In the genomic region with DNA sequence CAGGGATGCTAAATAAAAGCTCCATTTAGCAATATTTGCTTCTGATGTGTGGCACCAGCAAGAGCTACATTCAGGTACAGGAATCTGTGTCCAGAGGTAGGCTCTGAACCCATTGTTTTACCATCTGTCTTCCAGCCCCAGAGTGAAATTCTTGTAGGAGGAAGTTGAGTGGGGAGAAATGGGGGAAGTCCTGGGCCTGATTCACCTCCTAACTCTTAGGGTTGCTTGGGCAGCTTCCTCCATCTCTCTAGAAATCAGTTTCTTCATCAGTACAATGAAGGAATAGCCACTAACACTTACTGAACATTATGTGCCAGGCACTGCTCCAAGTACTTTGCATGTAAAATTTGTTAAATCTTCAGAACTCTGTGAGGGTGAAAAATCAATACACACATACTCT, we compare ENCODE assay signal across 17 cellular contexts. TPM values are rescaled to one million over a fixed set of nuclear protein-coding genes. Genes with fewer than 3 reads are reported as not detected.
DNase-seq lines count a peak whose midpoint lies in the region; ATAC-seq and TF ChIP-seq lines count a peak whose summit lies in the region.
"Had no signal": no experiment of that assay in that cellular context is flagged by ENCODE, and none has a peak within 500 bp of the region (broad histone marks: within the 10 kb centered on the region; RNA-seq: fewer than 3 reads in every experiment).

No MANE protein-coding gene starts in this region.

- ATAC-seq in right cardiac atrium (peak; percentile 64 to 74), HG03354 (IDR thresholded peaks at IDR 0.05; ENCODE audit: poor library complexity, severe bottlenecking, unreplicated experiment) (peak; percentile 66), WTC11 (0 out of 2 replicates have a peak, but pooled peaks have one; percentile 28)
- ATAC-seq: K562 had no signal

- CTCF ChIA-PET in WTC11 (lab: Charles Lee), result no interaction called here

- intact Hi-C loops in right cardiac atrium (cut with DNase I), result no loop called here
- intact Hi-C loops in cardiac septum (cut with DNase I), result no loop called here

- H3K27me3 ChIP-seq in right cardiac atrium (ENCODE audit: control insufficient read depth, insufficient read depth), result no peaks in the 10 kb centered on the region
- H3K27me3 ChIP-seq in SJCRH30, result no peaks in the 10 kb centered on the region
- H3K27me3 ChIP-seq: Peyer's patch had no signal

- H3K4me1 Mint-ChIP-seq in WTC11, result 0 out of 2 replicates have a peak, but pooled peaks cover 4% of the 10 kb centered on the region

- POLR2A ChIA-PET in WTC11 (lab: Charles Lee), result no interaction called here

- H3K27ac ChIP-seq in right cardiac atrium (ENCODE audit: low read length) (no peak overlapping the region), SJCRH30 (no peak overlapping the region)
- H3K27ac ChIP-seq: Peyer's patch had no signal

- no peaks in the 10 kb centered on the region; the same call in 1 of the 2 replicates for H3K36me3 ChIP-seq in SJCRH30
- H3K36me3 ChIP-seq: Peyer's patch had no signal

- peaks cover 7% of the 10 kb centered on the region for H3K4me1 ChIP-seq in right cardiac atrium (ENCODE audit: control insufficient read depth, insufficient read depth, low read length)
- H3K4me1 ChIP-seq in SJCRH30, result no peaks in the 10 kb centered on the region
- H3K4me1 ChIP-seq: Peyer's patch had no signal

- H3K9me3 ChIP-seq in right cardiac atrium (ENCODE audit: control insufficient read depth, low read length), result no peaks in the 10 kb centered on the region
- no peaks in the 10 kb centered on the region for H3K9me3 ChIP-seq in SJCRH30 (replicated peaks)
- H3K9me3 ChIP-seq: Peyer's patch had no signal

- no peak for TF ChIP-seq CTCF in WTC11 (IDR thresholded peaks at IDR 0.05)

- no peaks in the 10 kb centered on the region for H3K27me3 Mint-ChIP-seq in WTC11 (ENCODE audit: low read depth)

- DNase-seq in right cardiac atrium, result no peak
- DNase-seq in cardiac septum (ENCODE audit: low spot score), result no peak
- no peak for DNase-seq in WTC11 (ENCODE audit: low spot score)
- DNase-seq in stimulated activated CD4-positive, alpha-beta T cell treated with anti-CD3 and anti-CD28 coated beads, Interleukin-4, amount 100 ng/mL, for 4 hours, result no peak
- DNase-seq in occipital lobe (lab: John Stamatoyannopoulos, UW), result no peak
- DNase-seq in SJCRH30, result no peak
- DNase-seq in NCI-H2227 treated with DMSO at 0.1 percent for 48 hours (lab: John Stamatoyannopoulos, UW), result no peak
- DNase-seq: ACHN, DMS79, foreskin melanocyte, islet precursor cell, Peyer's patch, small intestine, T-helper 9 cell, trophoblast cell had no signal

- no peak overlapping the region for H3K27ac Mint-ChIP-seq in WTC11

- H3K4me3 ChIP-seq in right cardiac atrium (ENCODE audit: low read length), result no peak overlapping the region
- no peak overlapping the region for H3K4me3 ChIP-seq in SJCRH30
- H3K4me3 ChIP-seq: K562, Peyer's patch had no signal

- H3K36me3 Mint-ChIP-seq in WTC11, result peaks cover 3% of the 10 kb centered on the region; the same call in 1 of the 2 replicates

- H3K9me3 Mint-ChIP-seq in WTC11, result peaks cover 14% of the 10 kb centered on the region

- no peak overlapping the region for H3K4me3 Mint-ChIP-seq in WTC11

TF ChIP-seq in WTC11, 78 proteins besides CTCF, POLR2A, EP300 and RAD21 (continues in another document):
- TF ChIP-seq, protein P1, sequence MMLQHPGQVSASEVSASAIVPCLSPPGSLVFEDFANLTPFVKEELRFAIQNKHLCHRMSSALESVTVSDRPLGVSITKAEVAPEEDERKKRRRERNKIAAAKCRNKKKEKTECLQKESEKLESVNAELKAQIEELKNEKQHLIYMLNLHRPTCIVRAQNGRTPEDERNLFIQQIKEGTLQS (CRISPR knock-in tag; conservative IDR thresholded peaks at IDR 0.05), result no peak
- TF ChIP-seq, protein P2, sequence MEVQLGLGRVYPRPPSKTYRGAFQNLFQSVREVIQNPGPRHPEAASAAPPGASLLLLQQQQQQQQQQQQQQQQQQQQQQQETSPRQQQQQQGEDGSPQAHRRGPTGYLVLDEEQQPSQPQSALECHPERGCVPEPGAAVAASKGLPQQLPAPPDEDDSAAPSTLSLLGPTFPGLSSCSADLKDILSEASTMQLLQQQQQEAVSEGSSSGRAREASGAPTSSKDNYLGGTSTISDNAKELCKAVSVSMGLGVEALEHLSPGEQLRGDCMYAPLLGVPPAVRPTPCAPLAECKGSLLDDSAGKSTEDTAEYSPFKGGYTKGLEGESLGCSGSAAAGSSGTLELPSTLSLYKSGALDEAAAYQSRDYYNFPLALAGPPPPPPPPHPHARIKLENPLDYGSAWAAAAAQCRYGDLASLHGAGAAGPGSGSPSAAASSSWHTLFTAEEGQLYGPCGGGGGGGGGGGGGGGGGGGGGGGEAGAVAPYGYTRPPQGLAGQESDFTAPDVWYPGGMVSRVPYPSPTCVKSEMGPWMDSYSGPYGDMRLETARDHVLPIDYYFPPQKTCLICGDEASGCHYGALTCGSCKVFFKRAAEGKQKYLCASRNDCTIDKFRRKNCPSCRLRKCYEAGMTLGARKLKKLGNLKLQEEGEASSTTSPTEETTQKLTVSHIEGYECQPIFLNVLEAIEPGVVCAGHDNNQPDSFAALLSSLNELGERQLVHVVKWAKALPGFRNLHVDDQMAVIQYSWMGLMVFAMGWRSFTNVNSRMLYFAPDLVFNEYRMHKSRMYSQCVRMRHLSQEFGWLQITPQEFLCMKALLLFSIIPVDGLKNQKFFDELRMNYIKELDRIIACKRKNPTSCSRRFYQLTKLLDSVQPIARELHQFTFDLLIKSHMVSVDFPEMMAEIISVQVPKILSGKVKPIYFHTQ (CRISPR knock-in tag; IDR thresholded peaks at IDR 0.05), result no peak
- TF ChIP-seq, protein P3, sequence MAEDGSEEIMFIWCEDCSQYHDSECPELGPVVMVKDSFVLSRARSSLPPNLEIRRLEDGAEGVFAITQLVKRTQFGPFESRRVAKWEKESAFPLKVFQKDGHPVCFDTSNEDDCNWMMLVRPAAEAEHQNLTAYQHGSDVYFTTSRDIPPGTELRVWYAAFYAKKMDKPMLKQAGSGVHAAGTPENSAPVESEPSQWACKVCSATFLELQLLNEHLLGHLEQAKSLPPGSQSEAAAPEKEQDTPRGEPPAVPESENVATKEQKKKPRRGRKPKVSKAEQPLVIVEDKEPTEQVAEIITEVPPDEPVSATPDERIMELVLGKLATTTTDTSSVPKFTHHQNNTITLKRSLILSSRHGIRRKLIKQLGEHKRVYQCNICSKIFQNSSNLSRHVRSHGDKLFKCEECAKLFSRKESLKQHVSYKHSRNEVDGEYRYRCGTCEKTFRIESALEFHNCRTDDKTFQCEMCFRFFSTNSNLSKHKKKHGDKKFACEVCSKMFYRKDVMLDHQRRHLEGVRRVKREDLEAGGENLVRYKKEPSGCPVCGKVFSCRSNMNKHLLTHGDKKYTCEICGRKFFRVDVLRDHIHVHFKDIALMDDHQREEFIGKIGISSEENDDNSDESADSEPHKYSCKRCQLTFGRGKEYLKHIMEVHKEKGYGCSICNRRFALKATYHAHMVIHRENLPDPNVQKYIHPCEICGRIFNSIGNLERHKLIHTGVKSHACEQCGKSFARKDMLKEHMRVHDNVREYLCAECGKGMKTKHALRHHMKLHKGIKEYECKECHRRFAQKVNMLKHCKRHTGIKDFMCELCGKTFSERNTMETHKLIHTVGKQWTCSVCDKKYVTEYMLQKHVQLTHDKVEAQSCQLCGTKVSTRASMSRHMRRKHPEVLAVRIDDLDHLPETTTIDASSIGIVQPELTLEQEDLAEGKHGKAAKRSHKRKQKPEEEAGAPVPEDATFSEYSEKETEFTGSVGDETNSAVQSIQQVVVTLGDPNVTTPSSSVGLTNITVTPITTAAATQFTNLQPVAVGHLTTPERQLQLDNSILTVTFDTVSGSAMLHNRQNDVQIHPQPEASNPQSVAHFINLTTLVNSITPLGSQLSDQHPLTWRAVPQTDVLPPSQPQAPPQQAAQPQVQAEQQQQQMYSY (CRISPR knock-in tag; IDR thresholded peaks at IDR 0.05), result no peak
- no peak for TF ChIP-seq ZNF671 (CRISPR knock-in tag; IDR thresholded peaks at IDR 0.05)
- TF ChIP-seq ZNF263 (CRISPR knock-in tag; IDR thresholded peaks at IDR 0.05; ENCODE audit: low read depth), result no peak
- TF ChIP-seq FOXP1 (CRISPR knock-in tag; IDR thresholded peaks at IDR 0.05; ENCODE audit: borderline replicate concordance), result no peak
- no peak for TF ChIP-seq TP53 (CRISPR knock-in tag; IDR thresholded peaks at IDR 0.05)
- TF ChIP-seq ZNF219 (CRISPR knock-in tag; IDR thresholded peaks at IDR 0.05; ENCODE audit: borderline replicate concordance), result no peak
- TF ChIP-seq JUN (CRISPR knock-in tag; IDR thresholded peaks at IDR 0.05), result no peak
- TF ChIP-seq JAZF1 (CRISPR knock-in tag; IDR thresholded peaks at IDR 0.05), result no peak
- TF ChIP-seq NR3C1 (CRISPR knock-in tag; conservative IDR thresholded peaks at IDR 0.05; ENCODE audit: low read depth), result no peak
- no peak for TF ChIP-seq SP1 (CRISPR knock-in tag; conservative IDR thresholded peaks at IDR 0.05)
- TF ChIP-seq, protein P4, sequence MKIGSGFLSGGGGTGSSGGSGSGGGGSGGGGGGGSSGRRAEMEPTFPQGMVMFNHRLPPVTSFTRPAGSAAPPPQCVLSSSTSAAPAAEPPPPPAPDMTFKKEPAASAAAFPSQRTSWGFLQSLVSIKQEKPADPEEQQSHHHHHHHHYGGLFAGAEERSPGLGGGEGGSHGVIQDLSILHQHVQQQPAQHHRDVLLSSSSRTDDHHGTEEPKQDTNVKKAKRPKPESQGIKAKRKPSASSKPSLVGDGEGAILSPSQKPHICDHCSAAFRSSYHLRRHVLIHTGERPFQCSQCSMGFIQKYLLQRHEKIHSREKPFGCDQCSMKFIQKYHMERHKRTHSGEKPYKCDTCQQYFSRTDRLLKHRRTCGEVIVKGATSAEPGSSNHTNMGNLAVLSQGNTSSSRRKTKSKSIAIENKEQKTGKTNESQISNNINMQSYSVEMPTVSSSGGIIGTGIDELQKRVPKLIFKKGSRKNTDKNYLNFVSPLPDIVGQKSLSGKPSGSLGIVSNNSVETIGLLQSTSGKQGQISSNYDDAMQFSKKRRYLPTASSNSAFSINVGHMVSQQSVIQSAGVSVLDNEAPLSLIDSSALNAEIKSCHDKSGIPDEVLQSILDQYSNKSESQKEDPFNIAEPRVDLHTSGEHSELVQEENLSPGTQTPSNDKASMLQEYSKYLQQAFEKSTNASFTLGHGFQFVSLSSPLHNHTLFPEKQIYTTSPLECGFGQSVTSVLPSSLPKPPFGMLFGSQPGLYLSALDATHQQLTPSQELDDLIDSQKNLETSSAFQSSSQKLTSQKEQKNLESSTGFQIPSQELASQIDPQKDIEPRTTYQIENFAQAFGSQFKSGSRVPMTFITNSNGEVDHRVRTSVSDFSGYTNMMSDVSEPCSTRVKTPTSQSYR (CRISPR knock-in tag; IDR thresholded peaks at IDR 0.05), result no peak

RNA-seq across cellular contexts. Expression of a gene that starts 35.1 kb away (rescaled TPM):
- total RNA-seq in right cardiac atrium (10 to 100 TPM; 90.2 to 98.2 (median 96.3) TPM), cardiac septum (125 TPM), WTC11 (2021) (62.4 to 68.6 TPM (median 64.3 TPM) in 3 replicates), occipital lobe (205 TPM)
- polyA plus RNA-seq in right cardiac atrium, result 34.9 TPM
- total RNA-seq in SJCRH30 (2014; rRNA removed; shearing (Covaris generic)), result 57.6 and 61.9 TPM in 2 replicates

RNA-seq across cellular contexts. Expression of a gene that starts 55.9 kb away (rescaled TPM):
- total RNA-seq in right cardiac atrium (10 to 100 TPM; 16.5 to 34.3 (median 24.9) TPM), cardiac septum (14.3 TPM), WTC11 (2021) (66.3 to 78.3 TPM (median 71.2 TPM) in 3 replicates), occipital lobe (26.2 TPM)
- 6.9 TPM for polyA plus RNA-seq in right cardiac atrium
- 43.7 and 51.0 TPM in 2 replicates for total RNA-seq in SJCRH30 (2014; rRNA removed; shearing (Covaris generic))
